In genomic region chr10:97319671-97320479, GRCh38 we compare ENCODE assay signal across 8 cellular contexts. TPM values are rescaled to one million over a fixed set of nuclear protein-coding genes. Genes with fewer than 3 reads are reported as not detected.
DNase-seq lines count a peak whose midpoint lies in the region; ATAC-seq and TF ChIP-seq lines count a peak whose summit lies in the region.

No MANE protein-coding gene starts in this region.

- H3K9me3 ChIP-seq in neural progenitor cell (ENCODE audit: low read depth) (no peaks in the 10 kb centered on the region), testis (no peaks in the 10 kb centered on the region)

- TF ChIP-seq POLR2A in testis (IDR thresholded peaks at IDR 0.05) = no peak

- H3K27me3 ChIP-seq in neural progenitor cell = peaks cover 32% of the 10 kb centered on the region
- H3K27me3 ChIP-seq in testis = no peaks in the 10 kb centered on the region

- peak overlapping the region; percentile 55 for H2AFZ ChIP-seq in neural progenitor cell (replicated peaks)

- H3K36me3 Mint-ChIP-seq in neural progenitor cell = no peaks in the 10 kb centered on the region

- peaks cover 19% of the 10 kb centered on the region for H3K4me1 Mint-ChIP-seq in neural progenitor cell

- peak overlapping the region; percentile 85 for H3K4me3 Mint-ChIP-seq in neural progenitor cell

- H3K79me2 ChIP-seq in neural progenitor cell (ENCODE audit: low read depth) = peaks cover 14% of the 10 kb centered on the region

- H3K27ac Mint-ChIP-seq in neural progenitor cell = no peak overlapping the region

- H4K20me1 ChIP-seq in neural progenitor cell (ENCODE audit: low read depth) = peaks cover 27% of the 10 kb centered on the region

- H3K27me3 Mint-ChIP-seq in neural progenitor cell (ENCODE audit: insufficient read depth, low read depth) = peaks cover 45% of the 10 kb centered on the region

- H3K4me2 ChIP-seq in neural progenitor cell = peak overlapping the region; percentile 95

- H3K9ac ChIP-seq in neural progenitor cell = no peak overlapping the region

- H3K4me1 ChIP-seq in neural progenitor cell (peaks cover 19% of the 10 kb centered on the region), testis (peaks cover 13% of the 10 kb centered on the region)

- H3K36me3 ChIP-seq in neural progenitor cell = no peaks in the 10 kb centered on the region
- no peaks in the 10 kb centered on the region for H3K36me3 ChIP-seq in testis (ENCODE audit: low read depth, missing control alignments)

- TF ChIP-seq CTCF in GM12873 (IDR thresholded peaks at IDR 0.05; ENCODE audit: insufficient read depth, low read depth, low read length, missing control alignments) (peak; percentile 15), foreskin fibroblast (IDR thresholded peaks at IDR 0.05; ENCODE audit: low read depth, low read length) (no peak), neural progenitor cell (IDR thresholded peaks at IDR 0.05) (peak; percentile 35), testis (IDR thresholded peaks at IDR 0.05) (no peak)

- H3K27ac ChIP-seq in neural progenitor cell = no peak overlapping the region
- peak overlapping the region; percentile 52 to 97 for H3K27ac ChIP-seq in testis

- DNase-seq in OCI-M1 (lab: John Stamatoyannopoulos, UW) (peak; percentile 83), foreskin fibroblast (peak in 1 of 2 donors; percentile 63), neural progenitor cell (ENCODE audit: low spot score) (peak; percentile 85), testis (peak; percentile 67), SIG-M5 (lab: John Stamatoyannopoulos, UW) (no peak)
- DNase-seq in activated T-helper 9 cell treated with anti-CD3 and anti-CD28 coated beads, Interleukin-2, amount 50 U/mL, for 16 hours (ENCODE audit: low read depth) = peak; percentile 50

- ATAC-seq in HG02798 (IDR thresholded peaks at IDR 0.05; ENCODE audit: poor library complexity, unreplicated experiment) = peak; percentile 25

- H3K4me3 ChIP-seq in foreskin fibroblast (ENCODE audit: low read depth in 1 of 2, low read length in 2 of 2) (peak overlapping the region; percentile 66 to 88), neural progenitor cell (peak overlapping the region; percentile 95), testis (peak overlapping the region; percentile 74 to 84)

- H3K9me3 Mint-ChIP-seq in neural progenitor cell = no peaks in the 10 kb centered on the region

- 1% methylated on average over 31 to 45 of the region's 83 CpGs for WGBS in testis, 2 donors

- H3F3A ChIP-seq in neural progenitor cell (ENCODE audit: low read depth) = peaks cover 32% of the 10 kb centered on the region

- intact Hi-C loops in testis (cut with DNase I; ENCODE audit: low total_unique reads) = no loop called here

RNA-seq across cellular contexts. Expression of gene FRAT1, which starts 0.8 kb away (rescaled TPM):
- total RNA-seq in neural progenitor cell (ENCODE audit: low replicate concordance) (2.0 and 8.8 TPM in 2 replicates), testis (10 to 100 TPM; 22.1 to 29.9 TPM)
- polyA plus RNA-seq in testis (ENCODE audit: insufficient read depth, low read depth, low replicate concordance) = 9.7 TPM

RNA-seq across cellular contexts. Expression of gene FRAT2, which starts 14.7 kb away (rescaled TPM):
- total RNA-seq in neural progenitor cell (ENCODE audit: low replicate concordance) (14.9 and 27.4 TPM in 2 replicates), testis (10 to 100 TPM; 35.7 to 37.0 TPM)
- polyA plus RNA-seq in testis (ENCODE audit: insufficient read depth, low read depth, low replicate concordance) = 18.8 TPM

RNA-seq across cellular contexts. Expression of gene ARHGAP19, which starts 27.4 kb away (rescaled TPM):
- 58.9 and 88.8 TPM in 2 replicates for total RNA-seq in neural progenitor cell (ENCODE audit: low replicate concordance)
- 10 to 100 TPM; 50.0 to 54.6 TPM for total RNA-seq in testis
- polyA plus RNA-seq in testis (ENCODE audit: insufficient read depth, low read depth, low replicate concordance) = 40.5 TPM

Comparison
In these comparisons a context has a peak if more than half of its experiments do, and no peak if none do; other contexts are left out.
1. CTCF ChIP-seq: peak in GM12873 (single experiment) and neural progenitor cell (single experiment); none in foreskin fibroblast (single experiment) and testis (0 of 3).
2. Peak in every context shown above with its lines, with median percentiles within 50 percentile points of each other: H3K4me3 ChIP-seq.